8 cellular contexts compared by ENCODE assay signal in genomic region chr3:105367406-105368213, GRCh38. TPM values are rescaled to one million over a fixed set of nuclear protein-coding genes. Genes with fewer than 3 reads are reported as not detected.
DNase-seq lines count a peak whose midpoint lies in the region; ATAC-seq and TF ChIP-seq lines count a peak whose summit lies in the region.

No MANE protein-coding gene starts in this region.

- H3K9me3 ChIP-seq in DND-41 (ENCODE audit: insufficient read depth, low read length, severe bottlenecking) (no peaks in the 10 kb centered on the region), SU-DHL-6 (ENCODE audit: insufficient read depth, low read length) (no peaks in the 10 kb centered on the region), uterus (no peaks in the 10 kb centered on the region)

- no peaks in the 10 kb centered on the region for H3K79me2 ChIP-seq in DND-41 (ENCODE audit: insufficient read depth, low read length)
- H3K79me2 ChIP-seq in SU-DHL-6 (ENCODE audit: insufficient read depth, low read length), result peaks cover 43% of the 10 kb centered on the region

- peak overlapping the region; percentile 99 for H3K4me2 ChIP-seq in DND-41 (ENCODE audit: insufficient read depth, low read length)
- peak overlapping the region; percentile 81 for H3K4me2 ChIP-seq in SU-DHL-6 (ENCODE audit: low read depth, low read length, poor library complexity, severe bottlenecking)

- DNase-seq in DND-41, result peak; percentile 70
- peak; percentile 84 for DNase-seq in activated naive CD8-positive, alpha-beta T cell treated with anti-CD3 and anti-CD28 coated beads, Interleukin-2, amount 50 U/mL, for 24 hours
- DNase-seq in left cardiac atrium, result peak; percentile 67
- peak; percentile 90 for DNase-seq in pons (ENCODE audit: low spot score)
- peak; percentile 32 to 43 for DNase-seq in uterus

- H3K9ac ChIP-seq in DND-41 (ENCODE audit: low read depth, low read length), result peak overlapping the region; percentile 62
- H3K9ac ChIP-seq in SU-DHL-6 (ENCODE audit: low read length), result peak overlapping the region; percentile 81

- H3K36me3 ChIP-seq in DND-41 (ENCODE audit: insufficient read depth, low read length) (no peaks in the 10 kb centered on the region), SU-DHL-6 (ENCODE audit: low read length) (no peaks in the 10 kb centered on the region; the same call in 1 of the 2 replicates), uterus (no peaks in the 10 kb centered on the region)

- peak overlapping the region; percentile 98 to 100 (median 99) for H3K27ac Mint-ChIP-seq in IgD-negative memory B cell
- H3K27ac Mint-ChIP-seq in activated naive CD8-positive, alpha-beta T cell treated with anti-CD3 and anti-CD28 coated beads, Interleukin-2, amount 50 U/mL, for 24 hours, result peak overlapping the region; percentile 100

- TF ChIP-seq CTCF in DND-41 (IDR thresholded peaks at IDR 0.05; ENCODE audit: borderline replicate concordance, extremely low read depth, low read length, poor library complexity, severe bottlenecking) (no peak), SU-DHL-6 (IDR thresholded peaks at IDR 0.05; ENCODE audit: insufficient read depth, low read length, poor library complexity, severe bottlenecking) (no peak), uterus (IDR thresholded peaks at IDR 0.05) (no peak)

- H3K27me3 Mint-ChIP-seq in IgD-negative memory B cell, result peaks cover 10% of the 10 kb centered on the region
- peaks cover 21% of the 10 kb centered on the region for H3K27me3 Mint-ChIP-seq in activated naive CD8-positive, alpha-beta T cell treated with anti-CD3 and anti-CD28 coated beads, Interleukin-2, amount 50 U/mL, for 24 hours

- TF ChIP-seq POLR2A in uterus (IDR thresholded peaks at IDR 0.05), result no peak

- H3K4me1 Mint-ChIP-seq in IgD-negative memory B cell, result peaks cover 16 to 23% (median 20%) of the 10 kb centered on the region in 3 donors
- peaks cover 55% of the 10 kb centered on the region for H3K4me1 Mint-ChIP-seq in activated naive CD8-positive, alpha-beta T cell treated with anti-CD3 and anti-CD28 coated beads, Interleukin-2, amount 50 U/mL, for 24 hours

- ATAC-seq in DND-41 (ENCODE audit: insufficient read depth, low read depth) (peak; percentile 10), GM21447 (IDR thresholded peaks at IDR 0.05; ENCODE audit: unreplicated experiment) (peak; percentile 26), left cardiac atrium (peak; percentile 28 to 37)
- ATAC-seq in activated naive CD8-positive, alpha-beta T cell treated with anti-CD3 and anti-CD28 coated beads, Interleukin-2, amount 50 U/mL, for 24 hours, result peak; percentile 35

- H3K27me3 ChIP-seq in DND-41 (ENCODE audit: insufficient read depth, low read length, poor library complexity) (no peaks in the 10 kb centered on the region), SU-DHL-6 (ENCODE audit: low read length) (no peaks in the 10 kb centered on the region), uterus (no peaks in the 10 kb centered on the region)

- H3K4me3 ChIP-seq in DND-41 (ENCODE audit: low read depth in 1 of 2, low read length in 2 of 2), result peak overlapping the region; percentile 16 to 60; a peak in 3 of 4 replicates
- peak overlapping the region; percentile 77 for H3K4me3 ChIP-seq in SU-DHL-6 (ENCODE audit: insufficient read depth, low read length, poor library complexity, severe bottlenecking)
- peak overlapping the region; percentile 41 to 61 for H3K4me3 ChIP-seq in uterus

- H4K20me1 ChIP-seq in DND-41 (ENCODE audit: insufficient read depth, low read length) (no peaks in the 10 kb centered on the region), SU-DHL-6 (ENCODE audit: low read depth, low read length) (0 out of 2 replicates have a peak, but pooled peaks cover 6% of the 10 kb centered on the region)

- peaks cover 46% of the 10 kb centered on the region for H3K4me1 ChIP-seq in DND-41 (ENCODE audit: insufficient read depth, low read length)
- H3K4me1 ChIP-seq in uterus, result peaks cover 0 to 8% of the 10 kb centered on the region in 2 donors

- no peaks in the 10 kb centered on the region for H3K9me2 ChIP-seq in SU-DHL-6 (replicated peaks; ENCODE audit: insufficient read depth, low read length)

- intact Hi-C loops in left cardiac atrium (cut with DNase I) (loop anchor here in 1 of 2 donors (5.0 kb wide), 1 partner anchor 740 kb away; no protein-coding TSS in a partner anchor), uterus (cut with DNase I; ENCODE audit: low total_unique reads) (no loop called here)

- peak overlapping the region; percentile 95 to 99 (median 98) for H3K4me3 Mint-ChIP-seq in IgD-negative memory B cell
- peak overlapping the region; percentile 92 for H3K4me3 Mint-ChIP-seq in activated naive CD8-positive, alpha-beta T cell treated with anti-CD3 and anti-CD28 coated beads, Interleukin-2, amount 50 U/mL, for 24 hours

- no peaks in the 10 kb centered on the region for H3K9me3 Mint-ChIP-seq in IgD-negative memory B cell
- H3K9me3 Mint-ChIP-seq in activated naive CD8-positive, alpha-beta T cell treated with anti-CD3 and anti-CD28 coated beads, Interleukin-2, amount 50 U/mL, for 24 hours, result no peaks in the 10 kb centered on the region

- H3K36me3 Mint-ChIP-seq in IgD-negative memory B cell, result no peaks in the 10 kb centered on the region
- no peaks in the 10 kb centered on the region for H3K36me3 Mint-ChIP-seq in activated naive CD8-positive, alpha-beta T cell treated with anti-CD3 and anti-CD28 coated beads, Interleukin-2, amount 50 U/mL, for 24 hours (ENCODE audit: low read depth)

- H3F3A ChIP-seq in SU-DHL-6 (ENCODE audit: insufficient read depth), result peaks cover 32% of the 10 kb centered on the region

- H3K27ac ChIP-seq in DND-41 (ENCODE audit: low read length), result peak overlapping the region; percentile 67
- H3K27ac ChIP-seq in SU-DHL-6 (ENCODE audit: low read depth, low read length), result peak overlapping the region; percentile 96
- peak overlapping the region; percentile 64 to 68 for H3K27ac ChIP-seq in uterus

- H2AFZ ChIP-seq in DND-41 (ENCODE audit: low read depth, low read length) (peak overlapping the region; percentile 90), SU-DHL-6 (ENCODE audit: low read depth, low read length, severe bottlenecking) (peak overlapping the region; percentile 89)

RNA-seq across cellular contexts. Expression of gene ALCAM, which starts 0.9 kb away (rescaled TPM):
- 17.4 TPM for polyA plus RNA-seq in IgD-negative memory B cell
- total RNA-seq in left cardiac atrium, result 1 to 10 TPM; 5.8 to 7.4 TPM
- 100 to 1,000 TPM in 1 of 4 donors, 10 to 100 TPM in 2, 1 to 10 TPM in 1; 5.9 to 151 (median 19.0) TPM for total RNA-seq in uterus

Comparison
In these comparisons a context has a peak if more than half of its experiments do, and no peak if none do; other contexts are left out.
1. Peak in every context shown above with its lines: DNase-seq, ATAC-seq, H3K4me3 ChIP-seq and H3K27ac ChIP-seq.
2. DNase-seq: peak in every context shown above with its lines; median percentile 90 in pons; 84 in activated naive CD8-positive, alpha-beta T cell treated with anti-CD3 and anti-CD28 coated beads, Interleukin-2, amount 50 U/mL, for 24 hours; 70 in DND-41; 67 in left cardiac atrium; 38 in uterus.